1 cellular context compared by ENCODE assay signal in genomic region chr10:30963994-30964930, GRCh38.
TF ChIP-seq lines count a peak whose summit lies in the region.

No MANE protein-coding gene starts in this region.

TF ChIP-seq in endothelial cell of umbilical vein, 7 proteins besides CTCF, POLR2A, EP300 and RAD21 (continued from another document):
- TF ChIP-seq MYC (IDR thresholded peaks at IDR 0.05; ENCODE audit: low read depth, low read length) = no peak
- TF ChIP-seq EZH2 (IDR thresholded peaks at IDR 0.05; ENCODE audit: borderline replicate concordance, low read depth, low read length, severe bottlenecking) = no peak
